1 cellular context compared by ENCODE assay signal in the genomic region with DNA sequence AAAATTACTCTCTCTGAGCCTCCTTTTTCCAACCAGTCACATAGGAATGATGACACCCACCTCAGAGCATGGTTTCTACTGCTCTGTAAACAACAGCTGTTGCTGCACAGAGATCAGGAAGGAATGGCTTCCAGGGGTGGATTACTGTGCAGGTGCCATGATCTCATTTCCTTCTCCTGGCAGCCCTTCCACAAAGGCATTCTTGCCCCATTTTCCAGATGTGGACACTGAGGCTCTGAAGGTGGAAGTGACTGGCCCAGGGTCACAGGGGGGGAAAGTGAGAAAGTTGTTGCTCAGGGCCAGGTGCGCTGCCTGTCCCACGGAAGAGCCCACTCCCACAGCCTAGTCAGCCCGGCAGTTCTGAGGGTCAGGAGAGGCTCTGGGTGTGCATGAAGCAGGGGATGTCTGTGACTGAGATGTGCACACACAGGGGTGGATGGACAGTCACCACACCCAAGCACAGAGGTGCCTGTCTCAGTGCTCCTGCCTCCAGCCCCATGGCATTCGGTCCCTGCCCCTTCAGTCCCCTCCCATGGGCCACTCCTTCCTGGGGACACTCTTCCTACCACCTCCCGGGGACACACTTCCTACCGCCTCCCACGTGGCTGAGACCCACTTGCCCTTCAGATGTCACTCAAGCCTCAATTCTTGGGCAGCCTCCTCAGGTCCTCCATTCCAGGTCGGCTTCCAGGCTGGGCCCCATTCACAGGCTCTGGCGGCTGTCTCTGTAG.
TF ChIP-seq lines count a peak whose summit lies in the region.

No MANE protein-coding gene starts in this region.

TF ChIP-seq in HepG2, 621 proteins besides CTCF, POLR2A, EP300 and RAD21 (continued from another document):
- TF ChIP-seq BCLAF1 (IDR thresholded peaks at IDR 0.05): no peak
- TF ChIP-seq ZNF318 (CRISPR knock-in tag; IDR thresholded peaks at IDR 0.05): no peak
- TF ChIP-seq PREB (CRISPR knock-in tag; IDR thresholded peaks at IDR 0.05): no peak
- TF ChIP-seq TEAD3 (CRISPR knock-in tag; optimal IDR thresholded peaks at IDR 0.05; ENCODE audit: borderline replicate concordance): peak; percentile 38
- 0 out of 2 replicates have a peak, but pooled peaks have one; percentile 28 for TF ChIP-seq GABPB1 (CRISPR knock-in tag; IDR thresholded peaks at IDR 0.05)
- peak; percentile 24; the same call in 1 of the 2 replicates for TF ChIP-seq FOXK1 (CRISPR knock-in tag; IDR thresholded peaks at IDR 0.05; ENCODE audit: borderline replicate concordance, low read depth)
- TF ChIP-seq ZMYM3 (CRISPR knock-in tag; IDR thresholded peaks at IDR 0.05): peak; percentile 88
- peak; percentile 39; the same call in 1 of the 2 replicates for TF ChIP-seq ADNP (CRISPR knock-in tag; IDR thresholded peaks at IDR 0.05)
- TF ChIP-seq, protein P1, sequence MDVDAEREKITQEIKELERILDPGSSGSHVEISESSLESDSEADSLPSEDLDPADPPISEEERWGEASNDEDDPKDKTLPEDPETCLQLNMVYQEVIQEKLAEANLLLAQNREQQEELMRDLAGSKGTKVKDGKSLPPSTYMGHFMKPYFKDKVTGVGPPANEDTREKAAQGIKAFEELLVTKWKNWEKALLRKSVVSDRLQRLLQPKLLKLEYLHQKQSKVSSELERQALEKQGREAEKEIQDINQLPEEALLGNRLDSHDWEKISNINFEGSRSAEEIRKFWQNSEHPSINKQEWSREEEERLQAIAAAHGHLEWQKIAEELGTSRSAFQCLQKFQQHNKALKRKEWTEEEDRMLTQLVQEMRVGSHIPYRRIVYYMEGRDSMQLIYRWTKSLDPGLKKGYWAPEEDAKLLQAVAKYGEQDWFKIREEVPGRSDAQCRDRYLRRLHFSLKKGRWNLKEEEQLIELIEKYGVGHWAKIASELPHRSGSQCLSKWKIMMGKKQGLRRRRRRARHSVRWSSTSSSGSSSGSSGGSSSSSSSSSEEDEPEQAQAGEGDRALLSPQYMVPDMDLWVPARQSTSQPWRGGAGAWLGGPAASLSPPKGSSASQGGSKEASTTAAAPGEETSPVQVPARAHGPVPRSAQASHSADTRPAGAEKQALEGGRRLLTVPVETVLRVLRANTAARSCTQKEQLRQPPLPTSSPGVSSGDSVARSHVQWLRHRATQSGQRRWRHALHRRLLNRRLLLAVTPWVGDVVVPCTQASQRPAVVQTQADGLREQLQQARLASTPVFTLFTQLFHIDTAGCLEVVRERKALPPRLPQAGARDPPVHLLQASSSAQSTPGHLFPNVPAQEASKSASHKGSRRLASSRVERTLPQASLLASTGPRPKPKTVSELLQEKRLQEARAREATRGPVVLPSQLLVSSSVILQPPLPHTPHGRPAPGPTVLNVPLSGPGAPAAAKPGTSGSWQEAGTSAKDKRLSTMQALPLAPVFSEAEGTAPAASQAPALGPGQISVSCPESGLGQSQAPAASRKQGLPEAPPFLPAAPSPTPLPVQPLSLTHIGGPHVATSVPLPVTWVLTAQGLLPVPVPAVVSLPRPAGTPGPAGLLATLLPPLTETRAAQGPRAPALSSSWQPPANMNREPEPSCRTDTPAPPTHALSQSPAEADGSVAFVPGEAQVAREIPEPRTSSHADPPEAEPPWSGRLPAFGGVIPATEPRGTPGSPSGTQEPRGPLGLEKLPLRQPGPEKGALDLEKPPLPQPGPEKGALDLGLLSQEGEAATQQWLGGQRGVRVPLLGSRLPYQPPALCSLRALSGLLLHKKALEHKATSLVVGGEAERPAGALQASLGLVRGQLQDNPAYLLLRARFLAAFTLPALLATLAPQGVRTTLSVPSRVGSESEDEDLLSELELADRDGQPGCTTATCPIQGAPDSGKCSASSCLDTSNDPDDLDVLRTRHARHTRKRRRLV (CRISPR knock-in tag; IDR thresholded peaks at IDR 0.05): no peak
- TF ChIP-seq MXI1 (IDR thresholded peaks at IDR 0.05; ENCODE audit: borderline replicate concordance, low read depth, low read length): peak; percentile 19; the same call in 1 of the 3 replicates
- peak; percentile 50; the same call in 1 of the 2 replicates for TF ChIP-seq RCOR2 (CRISPR knock-in tag; IDR thresholded peaks at IDR 0.05)
- TF ChIP-seq, protein P2, sequence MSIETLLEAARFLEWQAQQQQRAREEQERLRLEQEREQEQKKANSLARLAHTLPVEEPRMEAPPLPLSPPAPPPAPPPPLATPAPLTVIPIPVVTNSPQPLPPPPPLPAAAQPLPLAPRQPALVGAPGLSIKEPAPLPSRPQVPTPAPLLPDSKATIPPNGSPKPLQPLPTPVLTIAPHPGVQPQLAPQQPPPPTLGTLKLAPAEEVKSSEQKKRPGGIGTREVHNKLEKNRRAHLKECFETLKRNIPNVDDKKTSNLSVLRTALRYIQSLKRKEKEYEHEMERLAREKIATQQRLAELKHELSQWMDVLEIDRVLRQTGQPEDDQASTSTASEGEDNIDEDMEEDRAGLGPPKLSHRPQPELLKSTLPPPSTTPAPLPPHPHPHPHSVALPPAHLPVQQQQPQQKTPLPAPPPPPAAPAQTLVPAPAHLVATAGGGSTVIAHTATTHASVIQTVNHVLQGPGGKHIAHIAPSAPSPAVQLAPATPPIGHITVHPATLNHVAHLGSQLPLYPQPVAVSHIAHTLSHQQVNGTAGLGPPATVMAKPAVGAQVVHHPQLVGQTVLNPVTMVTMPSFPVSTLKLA (IDR thresholded peaks at IDR 0.05): 0 out of 2 replicates have a peak, but pooled peaks have one; percentile 5
